Comparison of ENCODE assay signal across 1 cellular context in the genomic region with DNA sequence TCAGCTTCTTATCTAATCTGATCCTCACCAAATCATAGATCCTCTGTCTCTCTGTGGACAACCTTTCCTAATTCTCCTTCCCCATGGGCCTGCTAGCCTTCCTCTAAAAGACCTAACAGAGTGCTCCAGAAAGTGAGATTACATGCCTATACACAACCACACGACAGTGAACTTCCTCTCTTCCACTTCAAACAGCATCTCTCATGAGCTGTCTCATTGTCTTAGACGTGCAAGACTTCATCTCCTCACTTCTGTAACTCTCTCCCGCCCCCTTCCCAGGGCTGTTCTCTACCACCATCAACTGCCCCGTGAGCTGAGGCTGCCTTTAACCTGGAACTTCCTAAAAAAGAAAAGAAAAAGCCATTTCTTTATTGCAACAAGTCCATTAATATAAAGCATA.
TF ChIP-seq lines count a peak whose summit lies in the region.

No MANE protein-coding gene starts in this region.

TF ChIP-seq in GM12878, 131 proteins besides CTCF, POLR2A, EP300 and RAD21:
- TF ChIP-seq SPI1 (IDR thresholded peaks at IDR 0.05; ENCODE audit: borderline replicate concordance, insufficient read depth, low read depth, low read length) = peak; percentile 28; the same call in 1 of the 2 replicates
- TF ChIP-seq ZZZ3 (IDR thresholded peaks at IDR 0.05; ENCODE audit: control insufficient read depth, insufficient read length, low read depth) = no peak
TF ChIP-seq in GM12878: peak in this region for 1.
